8 cellular contexts compared by ENCODE assay signal in genomic region chr2:10072656-10073480, GRCh38. TPM values are rescaled to one million over a fixed set of nuclear protein-coding genes. Genes with fewer than 3 reads are reported as not detected.
DNase-seq lines count a peak whose midpoint lies in the region; ATAC-seq and TF ChIP-seq lines count a peak whose summit lies in the region.

No MANE protein-coding gene starts in this region.

- peaks cover 4% of the 10 kb centered on the region for H3K9me3 Mint-ChIP-seq in MCF 10A (ENCODE audit: unreplicated experiment)

- no peak overlapping the region for H3K4me3 Mint-ChIP-seq in MCF 10A (ENCODE audit: unreplicated experiment)

- intact Hi-C loops in MCF 10A (cut with micrococcal nuclease), result loop anchor here (1.0 to 5.0 kb wide), 5 partner anchors 24 to 584 kb away; no protein-coding TSS in a partner anchor

- no TSS peak for BruUV-seq in MCF 10A (replicated peaks; lab: Mats Ljungman, UMichigan)

- CTCF ChIA-PET in MCF 10A (lab: Yijun Ruan, JAX), result interaction anchor here (0.6 to 12.5 kb wide), 52 partner anchors 10 to 583 kb away, joined by 3 to 141 read pairs (median 4); no protein-coding TSS in a partner anchor

- no peak overlapping the region for H3K27ac Mint-ChIP-seq in MCF 10A (ENCODE audit: low read depth, unreplicated experiment)

- no peak overlapping the region for H3K27ac ChIP-seq in VCaP

- H3K36me3 Mint-ChIP-seq in MCF 10A (ENCODE audit: insufficient read depth, unreplicated experiment), result peaks cover 5% of the 10 kb centered on the region

- peak; percentile 89 for DNase-seq in 8988T
- peak; percentile 93 for DNase-seq in NCI-H2196 (lab: John Stamatoyannopoulos, UW; ENCODE audit: unreplicated experiment)
- DNase-seq in MCF 10A (ENCODE audit: unreplicated experiment), result peak; percentile 87
- DNase-seq in inferior parietal cortex (ENCODE audit: extremely low spot score), result peak; percentile 88
- peak; percentile 64 to 71 for DNase-seq in stimulated activated CD4-positive, alpha-beta T cell treated with anti-CD3 and anti-CD28 coated beads, Interleukin-15, amount 100 ng/mL, for 48 hours (ENCODE audit: low read depth in 2 of 2)

- H3K4me1 Mint-ChIP-seq in MCF 10A (ENCODE audit: insufficient read depth, unreplicated experiment), result peaks cover 8% of the 10 kb centered on the region

- POLR2A ChIA-PET in MCF 10A (lab: Yijun Ruan, JAX), result interaction anchor here (0.6 to 2.4 kb wide), 8 partner anchors 8 to 591 kb away, joined by 3 to 10 read pairs (median 6); no protein-coding TSS in a partner anchor

- peaks cover 46% of the 10 kb centered on the region for H3K27me3 Mint-ChIP-seq in MCF 10A (ENCODE audit: insufficient read depth, unreplicated experiment)

- ATAC-seq in GM18511 (IDR thresholded peaks at IDR 0.05; ENCODE audit: unreplicated experiment), result peak; percentile 87
- ATAC-seq in HG03095 (IDR thresholded peaks at IDR 0.05; ENCODE audit: unreplicated experiment), result peak; percentile 84

- TF ChIP-seq CTCF in VCaP (conservative IDR thresholded peaks at IDR 0.05), result peak; percentile 85
- TF ChIP-seq CTCF in MCF 10A (IDR thresholded peaks at IDR 0.05; ENCODE audit: unreplicated experiment), result peak; percentile 67

RNA-seq across cellular contexts. Expression of gene CYS1, which starts 7.3 kb away (rescaled TPM):
- not detected in 2 replicates for total RNA-seq in MCF 10A (2022)

RNA-seq across cellular contexts. Expression of gene KLF11, which starts 29.5 kb away (rescaled TPM):
- 7.1 and 10.0 TPM in 2 replicates for total RNA-seq in MCF 10A (2022)

RNA-seq across cellular contexts. Expression of gene RRM2, which starts 49.7 kb away (rescaled TPM):
- total RNA-seq in MCF 10A (2022), result 16.5 and 41.8 TPM in 2 replicates
